Comparison of ENCODE assay signal across 19 cellular contexts in genomic region chr7:51426163-51426562, GRCh38.
DNase-seq lines count a peak whose midpoint lies in the region; ATAC-seq, FAIRE-seq and TF ChIP-seq lines count a peak whose summit lies in the region.
"Had no signal": no experiment of that assay in that cellular context is flagged by ENCODE, and none has a peak within 500 bp of the region (broad histone marks: within the 10 kb centered on the region; RNA-seq: fewer than 3 reads in every experiment).

No MANE protein-coding gene starts in this region.

- H3K9me3 ChIP-seq in HepG2 (ENCODE audit: low read length) = no peaks in the 10 kb centered on the region
- H3K9me3 ChIP-seq in right lobe of liver = no peaks in the 10 kb centered on the region
- no peaks in the 10 kb centered on the region for H3K9me3 ChIP-seq in K562 (replicated peaks; ENCODE audit: control insufficient read depth, insufficient read depth, low read depth, low read length)
- H3K9me3 ChIP-seq: A549 had no signal

- no peaks in the 10 kb centered on the region for H3K9me1 ChIP-seq in K562 (ENCODE audit: control insufficient read depth, insufficient read depth, low read length)

- H3K27ac ChIP-seq in HepG2 (ENCODE audit: extremely low read length, insufficient read depth, low read length) (no peak overlapping the region), right lobe of liver (no peak overlapping the region), K562 (ENCODE audit: extremely low read depth, low read depth, low read length) (no peak overlapping the region)
- H3K27ac ChIP-seq: 22Rv1, A549, C4-2B had no signal

- H3K36me3 ChIP-seq in HepG2 (replicated peaks in 1 of 2; ENCODE audit: control insufficient read depth in 1 of 2, insufficient read depth in 2 of 2, low read length in 2 of 2) (no peaks in the 10 kb centered on the region), right lobe of liver (no peaks in the 10 kb centered on the region), K562 (ENCODE audit: control insufficient read depth, insufficient read depth, low read length) (no peaks in the 10 kb centered on the region)

- TF ChIP-seq EP300 in HepG2 (IDR thresholded peaks at IDR 0.05; ENCODE audit: low read depth in 2 of 2, low read length in 2 of 2) = no peak
- no peak for TF ChIP-seq EP300 in HepG2 (CRISPR knock-in tag; IDR thresholded peaks at IDR 0.05; ENCODE audit: borderline replicate concordance)
- TF ChIP-seq EP300 in K562 (IDR thresholded peaks at IDR 0.05; ENCODE audit: low read length) = no peak

- in situ Hi-C loops in HepG2 (cut with HindIII; ENCODE audit: extremely low pct_ligation_motif_present, low pct_unique_long_range_greater_than_20kb) = loop anchor here (25.0 kb wide), 1 partner anchor 1486 kb away; no protein-coding TSS in a partner anchor
- in situ Hi-C loops in K562 (cut with MboI) = no loop called here

- H3K36me3 Mint-ChIP-seq in neural crest cell (ENCODE audit: low read depth) = no peaks in the 10 kb centered on the region
- no peaks in the 10 kb centered on the region for H3K36me3 Mint-ChIP-seq in activated CD8-positive, alpha-beta T cell treated with anti-CD3 and anti-CD28 coated beads, Interleukin-2, amount 10 ng/mL, durations not matched to agents 7 days and 5 days (ENCODE audit: low read depth)
- H3K36me3 Mint-ChIP-seq: IgD-negative memory B cell had no signal

- BruUV-seq in HepG2 (replicated peaks; lab: Mats Ljungman, UMichigan) (no TSS peak), K562 (replicated peaks; lab: Mats Ljungman, UMichigan) (no TSS peak)

- H3K27ac Mint-ChIP-seq in neural crest cell (ENCODE audit: unreplicated experiment) = peak overlapping the region; percentile 57
- no peak overlapping the region for H3K27ac Mint-ChIP-seq in activated CD8-positive, alpha-beta T cell treated with anti-CD3 and anti-CD28 coated beads, Interleukin-2, amount 10 ng/mL, durations not matched to agents 7 days and 5 days
- H3K27ac Mint-ChIP-seq: CD4-positive, alpha-beta T cell had no signal

- POLR2A ChIA-PET in HepG2 (lab: Yijun Ruan, JAX) (no interaction called here), K562 (lab: Yijun Ruan, JAX) (no interaction called here)
- POLR2A ChIA-PET in activated CD8-positive, alpha-beta T cell treated with anti-CD3 and anti-CD28 coated beads, Interleukin-2, amount 10 ng/mL, durations not matched to agents 7 days and 5 days (lab: Charles Lee) = no interaction called here

- 35% methylated on average over 12 of the region's 12 CpGs for WGBS in HepG2 (ENCODE audit: low lambda C conversion rate)
- 74% methylated on average over 11 of the region's 12 CpGs for WGBS in right lobe of liver (ENCODE audit: insufficient coverage, low coverage, low lambda C conversion rate, missing lambda C conversion rate)
- 5% methylated on average over 12 of the region's 12 CpGs for WGBS in K562 (ENCODE audit: insufficient coverage, low coverage, missing lambda C conversion rate)

- FAIRE-seq in HepG2 (lab: Jason Lieb, UNC) (no peak), K562 (lab: Jason Lieb, UNC) (no peak)
- FAIRE-seq: A549, D721Med, H54, HTR-8/SVneo had no signal

- CTCF ChIA-PET in HepG2 (lab: Yijun Ruan, JAX; ENCODE audit: low intra/inter-chr PET ratio, low total read pairs) = no interaction called here
- CTCF ChIA-PET in K562 (lab: Yijun Ruan, JAX; ENCODE audit: low intra/inter-chr PET ratio) = interaction anchor here (3.2 kb wide), 1 partner anchor 264 kb away, joined by 23 read pairs; no protein-coding TSS in a partner anchor
- CTCF ChIA-PET in activated CD8-positive, alpha-beta T cell treated with anti-CD3 and anti-CD28 coated beads, Interleukin-2, amount 10 ng/mL, durations not matched to agents 7 days and 5 days (lab: Charles Lee) = no interaction called here

- TF ChIP-seq RAD21 in HepG2 (CRISPR knock-in tag; IDR thresholded peaks at IDR 0.05) (no peak), K562 (CRISPR knock-in tag; conservative IDR thresholded peaks at IDR 0.05 in 1 of 2, IDR thresholded peaks at IDR 0.05 in 1 of 2) (no peak)

- H3K9me3 Mint-ChIP-seq in neural crest cell = no peaks in the 10 kb centered on the region
- H3K9me3 Mint-ChIP-seq in activated CD8-positive, alpha-beta T cell treated with anti-CD3 and anti-CD28 coated beads, Interleukin-2, amount 10 ng/mL, durations not matched to agents 7 days and 5 days (ENCODE audit: insufficient read depth) = no peaks in the 10 kb centered on the region
- H3K9me3 Mint-ChIP-seq: CD4-positive, alpha-beta T cell; IgD-negative memory B cell had no signal

- intact Hi-C loops in HepG2 (cut with micrococcal nuclease; ENCODE audit: unreplicated experiment) (no loop called here), right lobe of liver (cut with DNase I) (no loop called here), K562 (cut with micrococcal nuclease) (loop anchor here (5.0 kb wide), 1 partner anchor 1334 kb away; the partner anchor contains the start of gene ZPBP)

- no peak overlapping the region for H3K9ac ChIP-seq in HepG2 (ENCODE audit: insufficient read depth, low read depth, low read length)
- H3K9ac ChIP-seq in K562 (ENCODE audit: insufficient read depth in 1 of 2, low read depth in 2 of 2, low read length in 2 of 2) = no peak overlapping the region

- peak; percentile 39; the same call in 2 of the 3 replicates for ATAC-seq in HepG2
- ATAC-seq in right lobe of liver = no peak
- ATAC-seq in K562 = no peak
- no peak for ATAC-seq in activated CD8-positive, alpha-beta T cell treated with anti-CD3 and anti-CD28 coated beads, Interleukin-2, amount 10 ng/mL, durations not matched to agents 7 days and 5 days
- no peak for ATAC-seq in GM21723 (IDR thresholded peaks at IDR 0.05; ENCODE audit: unreplicated experiment)
- ATAC-seq: A549 had no signal

- H3K27me3 ChIP-seq in HepG2 (ENCODE audit: control insufficient read depth in 1 of 2, insufficient read depth in 2 of 2, low read length in 2 of 2) (no peaks in the 10 kb centered on the region), right lobe of liver (no peaks in the 10 kb centered on the region), K562 (ENCODE audit: control insufficient read depth in 2 of 2, insufficient read depth in 2 of 2, low read length in 2 of 2) (peaks cover 0 to 9% of the 10 kb centered on the region in 2 experiments; a peak in 2 of 5 replicates)

- H3K4me1 Mint-ChIP-seq in neural crest cell = no peaks in the 10 kb centered on the region
- no peaks in the 10 kb centered on the region for H3K4me1 Mint-ChIP-seq in activated CD8-positive, alpha-beta T cell treated with anti-CD3 and anti-CD28 coated beads, Interleukin-2, amount 10 ng/mL, durations not matched to agents 7 days and 5 days (ENCODE audit: low read depth)
- H3K4me1 Mint-ChIP-seq: IgD-negative memory B cell had no signal

- TF ChIP-seq CTCF in HepG2 (CRISPR knock-in tag; IDR thresholded peaks at IDR 0.05) (no peak), right lobe of liver (IDR thresholded peaks at IDR 0.05) (no peak), K562 (IDR thresholded peaks at IDR 0.05 in 2 of 3, conservative IDR thresholded peaks at IDR 0.05 in 1 of 3; ENCODE audit: insufficient read depth in 2 of 3, low read depth in 1 of 3, low read length in 3 of 3) (no peak), neural crest cell (conservative IDR thresholded peaks at IDR 0.05) (no peak)

- no peak overlapping the region for H2AFZ ChIP-seq in HepG2 (ENCODE audit: low read length)
- H2AFZ ChIP-seq in K562 (ENCODE audit: low read depth, low read length) = no peak overlapping the region

- peak overlapping the region; percentile 18; the same call in 1 of the 2 replicates for H3K4me2 ChIP-seq in HepG2 (ENCODE audit: low read depth, low read length)
- H3K4me2 ChIP-seq in K562 (ENCODE audit: insufficient read depth, low read length) = no peak overlapping the region
- H3K4me2 ChIP-seq: A549 had no signal

- H3K4me3 ChIP-seq in HepG2 (replicated peaks in 1 of 3; ENCODE audit: insufficient read depth in 1 of 3, low read depth in 2 of 3, low read length in 3 of 3) (no peak overlapping the region), right lobe of liver (no peak overlapping the region), K562 (no peak overlapping the region)
- H3K4me3 ChIP-seq: A549 had no signal

- no peak for DNase-seq in HepG2 (ENCODE audit: low spot score)
- DNase-seq in right lobe of liver = no peak
- DNase-seq in K562 (ENCODE audit: extremely low read depth in 1 of 4, low spot score in 3 of 4) = no peak
- DNase-seq in neural crest cell (ENCODE audit: low read depth, low spot score) = no peak
- DNase-seq in activated CD8-positive, alpha-beta T cell treated with anti-CD3 and anti-CD28 coated beads, Interleukin-2, amount 10 ng/mL, durations not matched to agents 7 days and 5 days = no peak
- no peak for DNase-seq in kidney glomerular epithelial cell (lab: John Stamatoyannopoulos, UW)
- DNase-seq: AML-193; Caco-2; CD4-positive, alpha-beta T cell; GF-D8; HCEC 1CT had no signal

- H3K4me1 ChIP-seq in HepG2 (ENCODE audit: insufficient read depth, low read length) (no peaks in the 10 kb centered on the region), right lobe of liver (no peaks in the 10 kb centered on the region), K562 (replicated peaks in 1 of 2; ENCODE audit: control insufficient read depth in 2 of 2, insufficient read depth in 2 of 2, low read length in 2 of 2) (no peaks in the 10 kb centered on the region)
- H3K4me1 ChIP-seq: A549, Caco-2 had no signal

- H4K20me1 ChIP-seq in HepG2 (ENCODE audit: insufficient read depth, low read length) (no peaks in the 10 kb centered on the region), K562 (replicated peaks; ENCODE audit: control insufficient read depth, insufficient read depth, low read length) (no peaks in the 10 kb centered on the region)

- H3K79me2 ChIP-seq in HepG2 (ENCODE audit: insufficient read depth, low read length) (no peaks in the 10 kb centered on the region), K562 (ENCODE audit: control insufficient read depth, insufficient read depth, low read length) (no peaks in the 10 kb centered on the region)

- no peak overlapping the region for H3K4me3 Mint-ChIP-seq in neural crest cell
- H3K4me3 Mint-ChIP-seq in activated CD8-positive, alpha-beta T cell treated with anti-CD3 and anti-CD28 coated beads, Interleukin-2, amount 10 ng/mL, durations not matched to agents 7 days and 5 days = no peak overlapping the region
- H3K4me3 Mint-ChIP-seq: CD4-positive, alpha-beta T cell; IgD-negative memory B cell had no signal

- TF ChIP-seq POLR2A in HepG2 (IDR thresholded peaks at IDR 0.05; ENCODE audit: insufficient read depth in 1 of 2, low read depth in 2 of 2, low read length in 2 of 2) = no peak
- TF ChIP-seq POLR2A in right lobe of liver (IDR thresholded peaks at IDR 0.05) = no peak
- TF ChIP-seq POLR2A in K562 (conservative IDR thresholded peaks at IDR 0.05) = no peak

- H3K27me3 Mint-ChIP-seq in neural crest cell (ENCODE audit: low read depth) = peaks cover 7% of the 10 kb centered on the region
- H3K27me3 Mint-ChIP-seq in activated CD8-positive, alpha-beta T cell treated with anti-CD3 and anti-CD28 coated beads, Interleukin-2, amount 10 ng/mL, durations not matched to agents 7 days and 5 days (ENCODE audit: low read depth) = no peaks in the 10 kb centered on the region

TF ChIP-seq in HepG2, 621 proteins besides CTCF, POLR2A, EP300 and RAD21 (continues in another document):
- TF ChIP-seq CBX2 (IDR thresholded peaks at IDR 0.05; ENCODE audit: low read depth, low read length) (no peak), CBX2 (CRISPR knock-in tag; IDR thresholded peaks at IDR 0.05; ENCODE audit: low read depth) (no peak)

TF ChIP-seq in K562, 482 proteins besides CTCF, POLR2A, EP300 and RAD21 (continues in another document):
- TF ChIP-seq ZNF347 (CRISPR knock-in tag; IDR thresholded peaks at IDR 0.05; ENCODE audit: low read depth) = no peak

Comparison
In these comparisons a context has a peak if more than half of its experiments do, and no peak if none do; other contexts are left out.
1. Of the 241 proteins assayed by ChIP-seq in both HepG2 and K562: peak only in HepG2: BHLHE40; only in K562: none; in both: PRDM10; in neither: 239.